In genomic region chr9:132944294-132945185, GRCh38 we compare ENCODE assay signal across 8 cellular contexts. TPM values are rescaled to one million over a fixed set of nuclear protein-coding genes. Genes with fewer than 3 reads are reported as not detected.
DNase-seq lines count a peak whose midpoint lies in the region; ATAC-seq and TF ChIP-seq lines count a peak whose summit lies in the region.

TSS of gene TSC1 (minus strand) at chr9:132944616. CDS start at chr9:132928872, 15,744 bp downstream.

- peak within 1 kb of the TSS; percentile 100 for H3K27ac Mint-ChIP-seq in CD4-positive, CD25-positive, alpha-beta regulatory T cell
- peak within 1 kb of the TSS; percentile 100 for H3K27ac Mint-ChIP-seq in endodermal cell

- H3K27me3 Mint-ChIP-seq in CD4-positive, CD25-positive, alpha-beta regulatory T cell, result peaks cover 9% of the 10 kb centered on the region
- no peaks in the 10 kb centered on the region for H3K27me3 Mint-ChIP-seq in endodermal cell (ENCODE audit: insufficient read depth)

- TF ChIP-seq CTCF in endodermal cell (conservative IDR thresholded peaks at IDR 0.05), result no peak

- peak within 1 kb of the TSS; percentile 79 for H3K4me3 ChIP-seq in CD4-positive, CD25-positive, alpha-beta regulatory T cell (ENCODE audit: low read depth, low read length)
- H3K4me3 ChIP-seq in HUES48 (ENCODE audit: low read depth, low read length) (peak within 1 kb of the TSS; percentile 98), NT2/D1 (ENCODE audit: insufficient read length, low read depth) (peak within 1 kb of the TSS; percentile 95), endodermal cell (ENCODE audit: low read length) (peak within 1 kb of the TSS; percentile 89)

- peak; percentile 96 to 97 (median 97) for DNase-seq in CD4-positive, CD25-positive, alpha-beta regulatory T cell
- DNase-seq in NT2/D1 (ENCODE audit: low read depth, low spot score) (peak; percentile 88), endodermal cell (peak; percentile 99), mesenteric fat pad (ENCODE audit: low spot score) (peak; percentile 99)
- peak; percentile 91 for DNase-seq in activated CD8-positive, alpha-beta memory T cell treated with anti-CD3 and anti-CD28 coated beads, Interleukin-2, amount 50 U/mL, for 1 hour (ENCODE audit: extremely low read depth)
- peak; percentile 98 for DNase-seq in stimulated activated CD8-positive, alpha-beta memory T cell treated with anti-CD3 and anti-CD28 coated beads, Interleukin-15, amount 100 ng/mL, for 1 hour (ENCODE audit: low read depth)

- H3K27me3 ChIP-seq in CD4-positive, CD25-positive, alpha-beta regulatory T cell (ENCODE audit: control insufficient read depth, insufficient read depth, low read length), result no peaks in the 10 kb centered on the region
- H3K27me3 ChIP-seq in HUES48 (ENCODE audit: control insufficient read depth, insufficient read depth, low read length), result no peaks in the 10 kb centered on the region
- no peaks in the 10 kb centered on the region for H3K27me3 ChIP-seq in NT2/D1 (ENCODE audit: insufficient read depth, insufficient read length)
- H3K27me3 ChIP-seq in endodermal cell (ENCODE audit: control insufficient read depth, insufficient read depth, low read length, poor library complexity, severe bottlenecking), result no peaks in the 10 kb centered on the region

- peak within 1 kb of the TSS; percentile 98 for H3K27ac ChIP-seq in CD4-positive, CD25-positive, alpha-beta regulatory T cell (ENCODE audit: insufficient read depth, low read length, poor library complexity, severe bottlenecking)
- H3K27ac ChIP-seq in HUES48 (ENCODE audit: low read depth, low read length) (peak within 1 kb of the TSS; percentile 98), endodermal cell (ENCODE audit: low read depth, low read length) (peak within 1 kb of the TSS; percentile 99)

- ATAC-seq in CD4-positive, CD25-positive, alpha-beta regulatory T cell (ENCODE audit: low read depth in 2 of 2), result peak; percentile 85 to 87
- peak; percentile 58 for ATAC-seq in GM21367 (IDR thresholded peaks at IDR 0.05; ENCODE audit: unreplicated experiment)

- WGBS in endodermal cell (ENCODE audit: insufficient coverage in 1 of 2, insufficient read length in 1 of 2), 2 experiments, result 0 to 1% methylated on average over 22 to 72 of the region's 72 CpGs

- H3K36me3 Mint-ChIP-seq in CD4-positive, CD25-positive, alpha-beta regulatory T cell, result no peaks in the 10 kb centered on the region
- no peaks in the 10 kb centered on the region for H3K36me3 Mint-ChIP-seq in endodermal cell (ENCODE audit: low read depth)

- H3K36me3 ChIP-seq in CD4-positive, CD25-positive, alpha-beta regulatory T cell (ENCODE audit: control insufficient read depth, insufficient read depth, low read length), result no peaks in the 10 kb centered on the region
- no peaks in the 10 kb centered on the region for H3K36me3 ChIP-seq in HUES48 (ENCODE audit: control insufficient read depth, insufficient read depth, low read length)
- peaks cover under 1% of the 10 kb centered on the region for H3K36me3 ChIP-seq in NT2/D1 (ENCODE audit: insufficient read depth, insufficient read length, low read length)
- H3K36me3 ChIP-seq in endodermal cell (ENCODE audit: control insufficient read depth, insufficient read depth, low read length), result no peaks in the 10 kb centered on the region

- H3K9me3 ChIP-seq in CD4-positive, CD25-positive, alpha-beta regulatory T cell (ENCODE audit: control insufficient read depth in 2 of 2, low read length in 2 of 2), result no peaks in the 10 kb centered on the region
- H3K9me3 ChIP-seq in HUES48 (ENCODE audit: control insufficient read depth, insufficient read depth, low read length) (no peaks in the 10 kb centered on the region), NT2/D1 (ENCODE audit: insufficient read depth, low read length) (no peaks in the 10 kb centered on the region), endodermal cell (ENCODE audit: control insufficient read depth, low read length) (no peaks in the 10 kb centered on the region)

- peaks cover 23% of the 10 kb centered on the region for H3K4me1 ChIP-seq in CD4-positive, CD25-positive, alpha-beta regulatory T cell (ENCODE audit: control insufficient read depth, insufficient read depth, low read length, poor library complexity, severe bottlenecking)
- H3K4me1 ChIP-seq in HUES48 (ENCODE audit: control insufficient read depth, insufficient read depth, low read length) (peaks cover 45% of the 10 kb centered on the region), NT2/D1 (ENCODE audit: insufficient read depth, insufficient read length) (peaks cover 6% of the 10 kb centered on the region), endodermal cell (ENCODE audit: control insufficient read depth, insufficient read depth, low read length) (no peaks in the 10 kb centered on the region)

- peaks cover 17 to 46% (median 33%) of the 10 kb centered on the region in 4 donors for H3K4me1 Mint-ChIP-seq in CD4-positive, CD25-positive, alpha-beta regulatory T cell
- peaks cover 39% of the 10 kb centered on the region for H3K4me1 Mint-ChIP-seq in endodermal cell

- peaks cover 0 to 4% (median 0%) of the 10 kb centered on the region in 7 donors for H3K9me3 Mint-ChIP-seq in CD4-positive, CD25-positive, alpha-beta regulatory T cell
- H3K9me3 Mint-ChIP-seq in endodermal cell, result no peaks in the 10 kb centered on the region

- H3K9ac ChIP-seq in HUES48 (ENCODE audit: low read depth, low read length) (peak within 1 kb of the TSS; percentile 97), NT2/D1 (ENCODE audit: insufficient read length, low read depth) (peak within 1 kb of the TSS; percentile 96), endodermal cell (ENCODE audit: extremely low read depth, low read length, poor library complexity, severe bottlenecking) (peak within 1 kb of the TSS; percentile 97)

- peak within 1 kb of the TSS; percentile 93 to 100 (median 98) for H3K4me3 Mint-ChIP-seq in CD4-positive, CD25-positive, alpha-beta regulatory T cell
- peak within 1 kb of the TSS; percentile 96 for H3K4me3 Mint-ChIP-seq in endodermal cell

RNA-seq across cellular contexts. Expression of gene TSC1, which starts in this region (rescaled TPM):
- 63.0 TPM for total RNA-seq in CD4-positive, CD25-positive, alpha-beta regulatory T cell
- polyA plus RNA-seq in CD4-positive, CD25-positive, alpha-beta regulatory T cell, result 10 to 100 TPM in 3 of 4 donors, 1 to 10 TPM in 1; 8.7 to 14.5 (median 11.2) TPM
- total RNA-seq in endodermal cell (10 to 100 TPM; 67.8 to 72.9 TPM), mesenteric fat pad (36.3 TPM)
- polyA plus RNA-seq in endodermal cell (2013, experiment 1 of 2), result 37.9 TPM
- polyA plus RNA-seq in endodermal cell (2013, experiment 2 of 2), result 33.7 TPM

Comparison
In these comparisons a context has a peak if more than half of its experiments do, and no peak if none do; other contexts are left out.
1. Peak in every context shown above with its lines: DNase-seq, ATAC-seq, H3K4me3 ChIP-seq and H3K27ac ChIP-seq.